16 cellular contexts compared by ENCODE assay signal in genomic region chr6:43192911-43193310, GRCh38. TPM values are rescaled to one million over a fixed set of nuclear protein-coding genes. Genes with fewer than 3 reads are reported as not detected.
A peak's percentile ranks its signal among the peaks of the same experiment; 100 is the strongest.
DNase-seq lines count a peak whose midpoint lies in the region; ATAC-seq and TF ChIP-seq lines count a peak whose summit lies in the region.
"Had no signal": no experiment of that assay in that cellular context is flagged by ENCODE, and none has a peak within 500 bp of the region (broad histone marks: within the 10 kb centered on the region; RNA-seq: fewer than 3 reads in every experiment).

No MANE protein-coding gene starts in this region.

- H3K9me3 ChIP-seq in spleen = no peaks in the 10 kb centered on the region
- H3K9me3 ChIP-seq: BLaER1 had no signal

- WGBS in spleen, 5 donors = 96 to 98% (median 97%) methylated on average over 9 of the region's 9 CpGs

- peaks cover 42% of the 10 kb centered on the region for H3K36me3 Mint-ChIP-seq in activated naive CD4-positive, alpha-beta T cell treated with anti-CD3 and anti-CD28 coated beads, Interleukin-2, amount 10 ng/mL, durations not matched to agents 7 days and 5 days
- peaks cover 52% of the 10 kb centered on the region for H3K36me3 Mint-ChIP-seq in central memory CD8-positive, alpha-beta T cell (ENCODE audit: insufficient read depth)
- H3K36me3 Mint-ChIP-seq in glutamatergic neuron (ENCODE audit: unreplicated experiment) = no peaks in the 10 kb centered on the region

- no peak overlapping the region for H3K4me3 Mint-ChIP-seq in activated naive CD4-positive, alpha-beta T cell treated with anti-CD3 and anti-CD28 coated beads, Interleukin-2, amount 10 ng/mL, durations not matched to agents 7 days and 5 days
- no peak overlapping the region for H3K4me3 Mint-ChIP-seq in central memory CD8-positive, alpha-beta T cell
- no peak overlapping the region for H3K4me3 Mint-ChIP-seq in glutamatergic neuron (ENCODE audit: unreplicated experiment)
- H3K4me3 Mint-ChIP-seq: CD8-positive, alpha-beta memory T cell had no signal

- no peaks in the 10 kb centered on the region for H3K9me3 Mint-ChIP-seq in activated naive CD4-positive, alpha-beta T cell treated with anti-CD3 and anti-CD28 coated beads, Interleukin-2, amount 10 ng/mL, durations not matched to agents 7 days and 5 days
- H3K9me3 Mint-ChIP-seq in central memory CD8-positive, alpha-beta T cell = no peaks in the 10 kb centered on the region
- H3K9me3 Mint-ChIP-seq in glutamatergic neuron (ENCODE audit: unreplicated experiment) = peaks cover 3% of the 10 kb centered on the region
- H3K9me3 Mint-ChIP-seq: CD8-positive, alpha-beta memory T cell had no signal

- peak; percentile 10 for DNase-seq in activated naive CD4-positive, alpha-beta T cell treated with anti-CD3 and anti-CD28 coated beads, Interleukin-2, amount 10 ng/mL, durations not matched to agents 7 days and 5 days
- no peak for DNase-seq in activated naive CD4-positive, alpha-beta T cell (lab: John Stamatoyannopoulos, UW)
- DNase-seq in central memory CD8-positive, alpha-beta T cell (ENCODE audit: low spot score in 2 of 2) = no peak
- DNase-seq in glutamatergic neuron (no peak), spleen (peak; percentile 51), cortex of kidney (lab: John Stamatoyannopoulos, UW) (no peak)
- DNase-seq: 8988T; AML-193; CD8-positive, alpha-beta memory T cell; DMS53; GF-D8; GM23248 had no signal

- no peak overlapping the region for H3K27ac ChIP-seq in spleen
- H3K27ac ChIP-seq: BLaER1, GM23248 had no signal

- H3K4me3 ChIP-seq in spleen = no peak overlapping the region
- H3K4me3 ChIP-seq: BLaER1, GM23248 had no signal

- no peak for ATAC-seq in central memory CD8-positive, alpha-beta T cell (replicated peaks; ENCODE audit: extremely low read depth, poor library complexity, severe bottlenecking)
- ATAC-seq in GM18861 (IDR thresholded peaks at IDR 0.05; ENCODE audit: unreplicated experiment) (no peak), GM18498 (IDR thresholded peaks at IDR 0.05; ENCODE audit: unreplicated experiment) (no peak)
- ATAC-seq: HCT116 had no signal

- H3K27me3 ChIP-seq in spleen (replicated peaks in 1 of 7) = no peaks in the 10 kb centered on the region
- H3K27me3 ChIP-seq: BLaER1 had no signal

- H3K4me1 Mint-ChIP-seq in activated naive CD4-positive, alpha-beta T cell treated with anti-CD3 and anti-CD28 coated beads, Interleukin-2, amount 10 ng/mL, durations not matched to agents 7 days and 5 days = peaks cover 3% of the 10 kb centered on the region
- peaks cover 12% of the 10 kb centered on the region for H3K4me1 Mint-ChIP-seq in central memory CD8-positive, alpha-beta T cell
- peaks cover 12% of the 10 kb centered on the region for H3K4me1 Mint-ChIP-seq in glutamatergic neuron (ENCODE audit: low read depth, unreplicated experiment)

- H3K4me1 ChIP-seq in spleen = peaks cover 0 to 4% (median 0%) of the 10 kb centered on the region in 6 donors
- H3K4me1 ChIP-seq: BLaER1 had no signal

- no peak for TF ChIP-seq POLR2A in spleen (IDR thresholded peaks at IDR 0.05)

- H3K36me3 ChIP-seq in spleen = peaks cover 0 to 99% (median 70%) of the 10 kb centered on the region in 6 donors

- no peak overlapping the region for H3K27ac Mint-ChIP-seq in activated naive CD4-positive, alpha-beta T cell treated with anti-CD3 and anti-CD28 coated beads, Interleukin-2, amount 10 ng/mL, durations not matched to agents 7 days and 5 days
- H3K27ac Mint-ChIP-seq in central memory CD8-positive, alpha-beta T cell (ENCODE audit: low read depth) = peak overlapping the region; percentile 69
- peak overlapping the region; percentile 53 for H3K27ac Mint-ChIP-seq in glutamatergic neuron (ENCODE audit: unreplicated experiment)

- no peak for TF ChIP-seq CTCF in glutamatergic neuron (IDR thresholded peaks at IDR 0.05; ENCODE audit: partially characterized antibody, unreplicated experiment)
- no peak for TF ChIP-seq CTCF in spleen (IDR thresholded peaks at IDR 0.05 in 8 of 11, conservative IDR thresholded peaks at IDR 0.05 in 3 of 11)

- no peaks in the 10 kb centered on the region for H3K27me3 Mint-ChIP-seq in activated naive CD4-positive, alpha-beta T cell treated with anti-CD3 and anti-CD28 coated beads, Interleukin-2, amount 10 ng/mL, durations not matched to agents 7 days and 5 days
- H3K27me3 Mint-ChIP-seq in central memory CD8-positive, alpha-beta T cell = no peaks in the 10 kb centered on the region
- H3K27me3 Mint-ChIP-seq in glutamatergic neuron (ENCODE audit: unreplicated experiment) = no peaks in the 10 kb centered on the region
- H3K27me3 Mint-ChIP-seq: CD8-positive, alpha-beta memory T cell had no signal

- CTCF ChIA-PET in activated naive CD4-positive, alpha-beta T cell treated with anti-CD3 and anti-CD28 coated beads, Interleukin-2, amount 10 ng/mL, durations not matched to agents 7 days and 5 days (lab: Charles Lee) = interaction anchor here (0.6 kb wide), 1 partner anchor 130 kb away, joined by 3 read pairs; no protein-coding TSS in a partner anchor

- intact Hi-C loops in spleen (cut with DNase I; ENCODE audit: low total_unique reads) = no loop called here

RNA-seq across cellular contexts. Expression of gene CUL9, which starts 10.9 kb away (rescaled TPM):
- 51.6 TPM for total RNA-seq in glutamatergic neuron (ENCODE audit: unreplicated experiment)
- total RNA-seq in spleen = 10 to 100 TPM; 54.0 to 81.5 (median 68.5) TPM
- 100 to 1,000 TPM in 2 of 3 donors, 10 to 100 TPM in 1; 50.4 to 145 (median 113) TPM for polyA plus RNA-seq in spleen

RNA-seq across cellular contexts. Expression of gene SRF, which starts 21.8 kb away (rescaled TPM):
- total RNA-seq in glutamatergic neuron (ENCODE audit: unreplicated experiment) (20.7 TPM), spleen (10 to 100 TPM; 23.5 to 45.6 (median 29.6) TPM)
- polyA plus RNA-seq in spleen = 10 to 100 TPM; 11.6 to 25.3 (median 14.3) TPM

RNA-seq across cellular contexts. Expression of gene DNPH1, which starts 36.4 kb away (rescaled TPM):
- 3.5 TPM for total RNA-seq in glutamatergic neuron (ENCODE audit: unreplicated experiment)
- 10 to 100 TPM; 33.2 to 94.8 (median 54.0) TPM for total RNA-seq in spleen
- polyA plus RNA-seq in spleen = 100 to 1,000 TPM; 126 to 201 (median 153) TPM

RNA-seq across cellular contexts. Expression of gene TTBK1, which starts 50.4 kb away (rescaled TPM):
- total RNA-seq in glutamatergic neuron (ENCODE audit: unreplicated experiment) = 47.3 TPM
- total RNA-seq in spleen = under 1 TPM in 6 of 7 donors, not detected in 1; 0.07 to 0.32 (median 0.11) TPM
- polyA plus RNA-seq in spleen = under 1 TPM; 0.05 to 0.19 (median 0.07) TPM
- total RNA-seq: GM23248 had no signal
- polyA plus RNA-seq: CD8-positive, alpha-beta memory T cell; GM23248 had no signal

Comparison
In these comparisons a context has a peak if more than half of its experiments do, and no peak if none do; other contexts are left out.
1. DNase-seq: peak in activated naive CD4-positive, alpha-beta T cell treated with anti-CD3 and anti-CD28 coated beads, Interleukin-2, amount 10 ng/mL, durations not matched to agents 7 days and 5 days (single experiment) and spleen (single experiment); none in activated naive CD4-positive, alpha-beta T cell (0 of 4), central memory CD8-positive, alpha-beta T cell (0 of 2), glutamatergic neuron (single experiment) and cortex of kidney (single experiment).